9 cellular contexts compared by ENCODE assay signal in genomic region chr7:143372070-143372469, GRCh38. TPM values are rescaled to one million over a fixed set of nuclear protein-coding genes. Genes with fewer than 3 reads are reported as not detected.
DNase-seq lines count a peak whose midpoint lies in the region; ATAC-seq, FAIRE-seq and TF ChIP-seq lines count a peak whose summit lies in the region.
"Had no signal": no experiment of that assay in that cellular context is flagged by ENCODE, and none has a peak within 500 bp of the region (broad histone marks: within the 10 kb centered on the region; RNA-seq: fewer than 3 reads in every experiment).

No MANE protein-coding gene starts in this region.

- FAIRE-seq in GM12892 (lab: Jason Lieb, UNC) = no peak

- DNase-seq in CD4-positive, alpha-beta memory T cell = peak; percentile 46 to 65 (median 55)
- DNase-seq in NB4 (ENCODE audit: low read depth) = peak; percentile 94
- no peak for DNase-seq in activated T-helper 2 cell treated with anti-CD3 and anti-CD28 coated beads, Interferon-gamma antibody, Interleukin-2, Interleukin-4, amounts not matched to agents 10 μg/mL and 5 μg/mL and 100 μg/mL, durations not matched to agents 14 hours and 24 hours and 36 hours (ENCODE audit: low spot score)
- DNase-seq in immature natural killer cell = peak; percentile 43 to 69 (median 46)
- peak; percentile 81 for DNase-seq in testis
- no peak for DNase-seq in GM12892 (ENCODE audit: insufficient read length)
- DNase-seq: naive B cell had no signal

- H3K27me3 ChIP-seq in CD4-positive, alpha-beta memory T cell (ENCODE audit: insufficient read depth, low read length) = no peaks in the 10 kb centered on the region
- no peaks in the 10 kb centered on the region for H3K27me3 ChIP-seq in testis

- intact Hi-C loops in CD4-positive, alpha-beta memory T cell (cut with micrococcal nuclease) = loop anchor here (1.0 kb wide), 2 partner anchors 27 to 132 kb away; no protein-coding TSS in a partner anchor
- intact Hi-C loops in activated T-helper 2 cell treated with anti-CD3 and anti-CD28 coated beads, Interferon-gamma antibody, Interleukin-2, Interleukin-4, amounts not matched to agents 10 μg/mL and 5 μg/mL and 100 μg/mL, durations not matched to agents 14 hours and 24 hours and 36 hours (cut with micrococcal nuclease) = loop anchor here (1.0 kb wide), 1 partner anchor 9 kb away; no protein-coding TSS in a partner anchor
- intact Hi-C loops in testis (cut with DNase I; ENCODE audit: low total_unique reads) = no loop called here

- TF ChIP-seq CTCF in NB4 (IDR thresholded peaks at IDR 0.05; ENCODE audit: low read depth, low read length) (peak; percentile 58), testis (IDR thresholded peaks at IDR 0.05) (no peak)

- peaks cover 43% of the 10 kb centered on the region for H3K4me1 ChIP-seq in CD4-positive, alpha-beta memory T cell (ENCODE audit: insufficient read depth, low read length)
- peaks cover 15% of the 10 kb centered on the region for H3K4me1 ChIP-seq in testis

- CTCF ChIA-PET in CD4-positive, alpha-beta memory T cell (lab: Charles Lee; ENCODE audit: partially characterized antibody) = interaction anchor here (0.6 to 6.7 kb wide), 23 partner anchors 8 to 368 kb away, joined by 3 to 71 read pairs (median 5); partner anchors contain the start of genes EPHA1 and FAM131B

- no peaks in the 10 kb centered on the region for H3K9me3 Mint-ChIP-seq in CD4-positive, alpha-beta memory T cell
- H3K9me3 Mint-ChIP-seq in activated T-helper 2 cell treated with anti-CD3 and anti-CD28 coated beads, Interferon-gamma antibody, Interleukin-2, Interleukin-4, amounts not matched to agents 10 μg/mL and 5 μg/mL and 100 μg/mL, durations not matched to agents 14 hours and 24 hours and 36 hours = no peaks in the 10 kb centered on the region
- no peaks in the 10 kb centered on the region for H3K9me3 Mint-ChIP-seq in immature natural killer cell
- H3K9me3 Mint-ChIP-seq: naive B cell had no signal

- TF ChIP-seq POLR2A in NB4 (IDR thresholded peaks at IDR 0.05; ENCODE audit: extremely low read depth, insufficient read length) (no peak), testis (IDR thresholded peaks at IDR 0.05) (no peak), GM12892 (IDR thresholded peaks at IDR 0.05; ENCODE audit: low read depth, low read length) (no peak)

- no peaks in the 10 kb centered on the region for H3K36me3 ChIP-seq in CD4-positive, alpha-beta memory T cell (ENCODE audit: insufficient read depth, low read length)
- H3K36me3 ChIP-seq in testis (ENCODE audit: low read depth, missing control alignments) = no peaks in the 10 kb centered on the region

- no peak overlapping the region for H3K27ac ChIP-seq in CD4-positive, alpha-beta memory T cell (ENCODE audit: low read depth, low read length)
- no peak overlapping the region for H3K27ac ChIP-seq in testis

- no peak overlapping the region for H3K4me3 ChIP-seq in CD4-positive, alpha-beta memory T cell (ENCODE audit: low read length in 2 of 2)
- H3K4me3 ChIP-seq in NB4 (ENCODE audit: low read depth, low read length) (no peak overlapping the region), testis (no peak overlapping the region)

- no peaks in the 10 kb centered on the region for H3K9me3 ChIP-seq in CD4-positive, alpha-beta memory T cell (ENCODE audit: control insufficient read depth in 1 of 2, low read length in 2 of 2)
- no peaks in the 10 kb centered on the region for H3K9me3 ChIP-seq in testis

- H3K27ac Mint-ChIP-seq in CD4-positive, alpha-beta memory T cell = peak overlapping the region; percentile 65 to 90 (median 74)
- H3K27ac Mint-ChIP-seq in activated T-helper 2 cell treated with anti-CD3 and anti-CD28 coated beads, Interferon-gamma antibody, Interleukin-2, Interleukin-4, amounts not matched to agents 10 μg/mL and 5 μg/mL and 100 μg/mL, durations not matched to agents 14 hours and 24 hours and 36 hours = peak overlapping the region; percentile 59
- peak overlapping the region; percentile 71 to 93 (median 90) for H3K27ac Mint-ChIP-seq in immature natural killer cell

- H3K4me1 Mint-ChIP-seq in CD4-positive, alpha-beta memory T cell = peaks cover 40 to 60% (median 50%) of the 10 kb centered on the region in 4 donors
- H3K4me1 Mint-ChIP-seq in activated T-helper 2 cell treated with anti-CD3 and anti-CD28 coated beads, Interferon-gamma antibody, Interleukin-2, Interleukin-4, amounts not matched to agents 10 μg/mL and 5 μg/mL and 100 μg/mL, durations not matched to agents 14 hours and 24 hours and 36 hours (ENCODE audit: low read depth) = peaks cover 46% of the 10 kb centered on the region
- H3K4me1 Mint-ChIP-seq in immature natural killer cell = peaks cover 59 to 61% of the 10 kb centered on the region in 2 donors

- POLR2A ChIA-PET in CD4-positive, alpha-beta memory T cell (lab: Charles Lee; ENCODE audit: partially characterized antibody) = interaction anchor here (0.6 to 4.6 kb wide), 12 partner anchors 9 to 132 kb away, joined by 3 to 28 read pairs (median 6); partner anchors contain the start of genes CASP2 and ZYX

- peaks cover 0 to 2% of the 10 kb centered on the region in 2 donors for H3K27me3 Mint-ChIP-seq in CD4-positive, alpha-beta memory T cell
- H3K27me3 Mint-ChIP-seq in activated T-helper 2 cell treated with anti-CD3 and anti-CD28 coated beads, Interferon-gamma antibody, Interleukin-2, Interleukin-4, amounts not matched to agents 10 μg/mL and 5 μg/mL and 100 μg/mL, durations not matched to agents 14 hours and 24 hours and 36 hours (ENCODE audit: low read depth) = peaks cover 7% of the 10 kb centered on the region
- H3K27me3 Mint-ChIP-seq in immature natural killer cell (ENCODE audit: low read depth in 3 of 3) = peaks cover 4 to 7% (median 5%) of the 10 kb centered on the region in 3 donors

- ATAC-seq in HG03175 (IDR thresholded peaks at IDR 0.05; ENCODE audit: unreplicated experiment) (no peak), HG02610 (IDR thresholded peaks at IDR 0.05; ENCODE audit: unreplicated experiment) (no peak)

- no peaks in the 10 kb centered on the region for H3K36me3 Mint-ChIP-seq in CD4-positive, alpha-beta memory T cell
- no peaks in the 10 kb centered on the region for H3K36me3 Mint-ChIP-seq in activated T-helper 2 cell treated with anti-CD3 and anti-CD28 coated beads, Interferon-gamma antibody, Interleukin-2, Interleukin-4, amounts not matched to agents 10 μg/mL and 5 μg/mL and 100 μg/mL, durations not matched to agents 14 hours and 24 hours and 36 hours (ENCODE audit: low read depth)
- H3K36me3 Mint-ChIP-seq in immature natural killer cell = no peaks in the 10 kb centered on the region
- H3K36me3 Mint-ChIP-seq: naive B cell had no signal

- H3K4me3 Mint-ChIP-seq in CD4-positive, alpha-beta memory T cell = peak overlapping the region in 7 of 8 donors; percentile 21 to 66 (median 62)
- H3K4me3 Mint-ChIP-seq in activated T-helper 2 cell treated with anti-CD3 and anti-CD28 coated beads, Interferon-gamma antibody, Interleukin-2, Interleukin-4, amounts not matched to agents 10 μg/mL and 5 μg/mL and 100 μg/mL, durations not matched to agents 14 hours and 24 hours and 36 hours (ENCODE audit: low read depth) = peak overlapping the region; percentile 3
- peak overlapping the region; percentile 38 to 78 (median 59) for H3K4me3 Mint-ChIP-seq in immature natural killer cell

- 49 to 62% methylated on average over 4 of the region's 4 CpGs for WGBS in testis, 2 donors

RNA-seq across cellular contexts. Expression of gene ZYX, which starts 9.1 kb away (rescaled TPM):
- 100 to 1,000 TPM; 145 to 148 TPM for total RNA-seq in CD4-positive, alpha-beta memory T cell
- polyA plus RNA-seq in CD4-positive, alpha-beta memory T cell = 100 to 1,000 TPM in 1 of 2 donors, 10 to 100 TPM in 1; 55.7 to 145 TPM
- total RNA-seq in activated T-helper 2 cell treated with anti-CD3 and anti-CD28 coated beads, Interferon-gamma antibody, Interleukin-2, Interleukin-4, amounts not matched to agents 10 μg/mL and 5 μg/mL and 100 μg/mL, durations not matched to agents 14 hours and 24 hours and 36 hours = 114 and 115 TPM in 2 replicates
- polyA plus RNA-seq in immature natural killer cell (100 to 1,000 TPM in 1 of 3 donors, 10 to 100 TPM in 2; 50.7 to 144 (median 51.9) TPM), testis (ENCODE audit: insufficient read depth, low read depth, low replicate concordance) (190 TPM)
- total RNA-seq in testis = 100 to 1,000 TPM; 164 to 222 TPM
- polyA plus RNA-seq in GM12892 (2012; ENCODE audit: missing spikeins) = 26.2 TPM

RNA-seq across cellular contexts. Expression of gene FAM131B, which starts 9.6 kb away (rescaled TPM):
- total RNA-seq in CD4-positive, alpha-beta memory T cell = under 1 TPM; 0.61 to 0.97 TPM
- not detected for polyA plus RNA-seq in CD4-positive, alpha-beta memory T cell
- total RNA-seq in activated T-helper 2 cell treated with anti-CD3 and anti-CD28 coated beads, Interferon-gamma antibody, Interleukin-2, Interleukin-4, amounts not matched to agents 10 μg/mL and 5 μg/mL and 100 μg/mL, durations not matched to agents 14 hours and 24 hours and 36 hours = 1.3 and 2.0 TPM in 2 replicates
- polyA plus RNA-seq in immature natural killer cell = 1 to 10 TPM; 1.2 to 2.3 (median 1.9) TPM
- 1 to 10 TPM; 1.2 TPM for total RNA-seq in testis
- 1.2 TPM for polyA plus RNA-seq in testis (ENCODE audit: insufficient read depth, low read depth, low replicate concordance)
- polyA plus RNA-seq in GM12892 (2012; ENCODE audit: missing spikeins) = not detected

RNA-seq across cellular contexts. Expression of gene EPHA1, which starts 36.6 kb away (rescaled TPM):
- 10 to 100 TPM; 30.7 to 34.4 TPM for total RNA-seq in CD4-positive, alpha-beta memory T cell
- 10 to 100 TPM in 1 of 2 donors, 1 to 10 TPM in 1; 4.2 to 14.4 TPM for polyA plus RNA-seq in CD4-positive, alpha-beta memory T cell
- total RNA-seq in activated T-helper 2 cell treated with anti-CD3 and anti-CD28 coated beads, Interferon-gamma antibody, Interleukin-2, Interleukin-4, amounts not matched to agents 10 μg/mL and 5 μg/mL and 100 μg/mL, durations not matched to agents 14 hours and 24 hours and 36 hours = 0.07 and 0.34 TPM in 2 replicates
- polyA plus RNA-seq in immature natural killer cell (under 1 TPM in 2 of 3 donors, not detected in 1; 0.22 to 0.51 TPM), testis (ENCODE audit: insufficient read depth, low read depth, low replicate concordance) (9.8 TPM)
- 1 to 10 TPM; 5.9 to 8.5 TPM for total RNA-seq in testis
- 1.5 TPM for polyA plus RNA-seq in GM12892 (2012; ENCODE audit: missing spikeins)

RNA-seq across cellular contexts. Expression of gene CLCN1, which starts 56.2 kb away (rescaled TPM):
- not detected for total RNA-seq in CD4-positive, alpha-beta memory T cell
- polyA plus RNA-seq in CD4-positive, alpha-beta memory T cell = under 1 TPM in 1 of 2 donors, not detected in 1; 0.06 TPM
- not detected in 2 replicates for total RNA-seq in activated T-helper 2 cell treated with anti-CD3 and anti-CD28 coated beads, Interferon-gamma antibody, Interleukin-2, Interleukin-4, amounts not matched to agents 10 μg/mL and 5 μg/mL and 100 μg/mL, durations not matched to agents 14 hours and 24 hours and 36 hours
- polyA plus RNA-seq in immature natural killer cell (under 1 TPM in 1 of 3 donors, not detected in 2; 0.07 TPM), testis (ENCODE audit: insufficient read depth, low read depth, low replicate concordance) (2.7 TPM)
- 1 to 10 TPM; 1.1 to 1.4 TPM for total RNA-seq in testis
- polyA plus RNA-seq in GM12892 (2012; ENCODE audit: missing spikeins) = not detected

Comparison
In these comparisons a context has a peak if more than half of its experiments do, and no peak if none do; other contexts are left out.
1. DNase-seq: peak in CD4-positive, alpha-beta memory T cell (5 of 5), NB4 (single experiment), immature natural killer cell (3 of 3) and testis (single experiment); none in activated T-helper 2 cell treated with anti-CD3 and anti-CD28 coated beads, Interferon-gamma antibody, Interleukin-2, Interleukin-4, amounts not matched to agents 10 μg/mL and 5 μg/mL and 100 μg/mL, durations not matched to agents 14 hours and 24 hours and 36 hours (single experiment) and GM12892 (single experiment).
2. H3K4me3 Mint-ChIP-seq: peak in every context shown above with its lines; median percentile 62 in CD4-positive, alpha-beta memory T cell; 59 in immature natural killer cell; 3 in activated T-helper 2 cell treated with anti-CD3 and anti-CD28 coated beads, Interferon-gamma antibody, Interleukin-2, Interleukin-4, amounts not matched to agents 10 μg/mL and 5 μg/mL and 100 μg/mL, durations not matched to agents 14 hours and 24 hours and 36 hours.
3. Peak in every context shown above with its lines, with median percentiles within 50 percentile points of each other: H3K27ac Mint-ChIP-seq.